ENCODE assay signal across 8 cellular contexts in the genomic region with DNA sequence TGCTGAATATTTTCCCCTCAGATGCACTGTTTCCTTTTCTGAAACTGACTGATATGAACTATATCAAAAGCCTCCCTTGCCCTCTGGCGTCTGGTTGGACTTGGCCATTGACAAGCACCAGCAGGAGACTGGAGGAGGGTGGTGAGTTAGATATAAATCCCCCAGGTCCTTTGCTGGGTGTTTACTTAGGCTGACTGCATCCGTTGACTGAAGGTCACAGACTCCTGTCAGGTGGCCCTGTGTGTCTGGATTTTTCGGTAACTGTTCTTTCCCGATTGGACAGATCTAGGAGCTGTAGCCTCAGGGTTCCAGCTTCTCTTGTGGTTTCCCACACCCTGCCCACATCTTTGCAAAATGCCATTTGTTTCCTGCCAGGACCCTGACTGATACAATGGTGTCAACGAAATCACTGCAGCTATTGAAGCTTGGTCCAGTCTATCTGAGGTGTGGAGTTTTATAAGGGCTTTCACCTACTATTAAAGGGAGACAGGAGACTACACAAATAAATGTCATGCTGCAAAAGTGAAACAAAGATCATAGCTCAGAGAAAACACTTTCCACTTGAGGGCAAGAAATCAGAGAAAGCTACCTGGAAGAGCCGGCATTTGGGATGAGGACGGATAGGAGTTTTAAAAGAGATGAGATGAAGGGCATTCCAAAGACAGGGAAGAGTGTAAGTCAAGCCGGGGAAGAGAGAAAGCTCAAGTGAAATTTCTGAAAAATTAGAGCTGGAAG. TPM values are rescaled to one million over a fixed set of nuclear protein-coding genes. Genes with fewer than 3 reads are reported as not detected.
DNase-seq lines count a peak whose midpoint lies in the region; ATAC-seq and TF ChIP-seq lines count a peak whose summit lies in the region.

No MANE protein-coding gene starts in this region.

- ATAC-seq in HG03521 (IDR thresholded peaks at IDR 0.05; ENCODE audit: unreplicated experiment) = no peak

- H3K36me3 ChIP-seq in ascending aorta (no peaks in the 10 kb centered on the region), liver (ENCODE audit: control insufficient read depth in 4 of 4, insufficient read depth in 3 of 4, low read depth in 1 of 4, low read length in 3 of 4) (no peaks in the 10 kb centered on the region), vagina (no peaks in the 10 kb centered on the region)

- H3K9ac ChIP-seq in liver (ENCODE audit: low read depth in 1 of 2, low read length in 2 of 2) = peak overlapping the region; percentile 18 to 64

- TF ChIP-seq RAD21 in liver (IDR thresholded peaks at IDR 0.05) = peak; percentile 58 to 63

- H3K4me1 ChIP-seq in ascending aorta (peaks cover 4 to 6% of the 10 kb centered on the region in 2 donors), liver (ENCODE audit: control insufficient read depth in 4 of 4, insufficient read depth in 4 of 4, low read length in 3 of 4) (peaks cover 1 to 35% (median 25%) of the 10 kb centered on the region in 4 donors), vagina (peaks cover 24% of the 10 kb centered on the region)

- 11% methylated on average over 8 of the region's 8 CpGs for WGBS in liver

- TF ChIP-seq CTCF in NB4 (IDR thresholded peaks at IDR 0.05; ENCODE audit: low read depth, low read length) = no peak
- TF ChIP-seq CTCF in ascending aorta (IDR thresholded peaks at IDR 0.05) = no peak
- peak; percentile 6 for TF ChIP-seq CTCF in liver (IDR thresholded peaks at IDR 0.05; ENCODE audit: low read depth, low read length, missing input control)
- no peak for TF ChIP-seq CTCF in vagina (IDR thresholded peaks at IDR 0.05)

- H3K27ac ChIP-seq in ascending aorta (peak overlapping the region; percentile 79 to 89), liver (ENCODE audit: low read depth in 1 of 2, low read length in 2 of 2) (peak overlapping the region; percentile 66 to 79), vagina (peak overlapping the region; percentile 88)

- intact Hi-C loops in ascending aorta (cut with DNase I) (loop anchor here (5.0 kb wide), 1 partner anchor 1279 kb away; no protein-coding TSS in a partner anchor), vagina (cut with DNase I) (no loop called here)

- no peaks in the 10 kb centered on the region for H3K9me3 ChIP-seq in ascending aorta
- no peaks in the 10 kb centered on the region for H3K9me3 ChIP-seq in liver (ENCODE audit: control insufficient read depth in 4 of 4, low read length in 3 of 4)
- no peaks in the 10 kb centered on the region for H3K9me3 ChIP-seq in vagina

- no peak for TF ChIP-seq POLR2A in NB4 (IDR thresholded peaks at IDR 0.05; ENCODE audit: extremely low read depth, insufficient read length)
- TF ChIP-seq POLR2A in vagina (IDR thresholded peaks at IDR 0.05) = no peak

- no peaks in the 10 kb centered on the region for H3K27me3 ChIP-seq in ascending aorta
- no peaks in the 10 kb centered on the region for H3K27me3 ChIP-seq in liver (ENCODE audit: control insufficient read depth in 4 of 4, insufficient read depth in 4 of 4, low read length in 3 of 4)
- no peaks in the 10 kb centered on the region for H3K27me3 ChIP-seq in vagina

- H3K4me3 ChIP-seq in NB4 (ENCODE audit: low read depth, low read length) (no peak overlapping the region), ascending aorta (peak overlapping the region; percentile 96 to 99), liver (ENCODE audit: low read depth in 1 of 3, low read length in 3 of 3) (peak overlapping the region; percentile 76 to 98 (median 80)), vagina (peak overlapping the region; percentile 84 to 99)

- peak; percentile 48 for DNase-seq in ELR (ENCODE audit: low read depth)
- peak; percentile 12 for DNase-seq in NB4 (ENCODE audit: low read depth)
- DNase-seq in ascending aorta (ENCODE audit: low spot score in 2 of 2) = no peak
- DNase-seq in vagina (ENCODE audit: extremely low spot score in 2 of 2) = no peak
- DNase-seq in activated CD8-positive, alpha-beta memory T cell treated with anti-CD3 and anti-CD28 coated beads, Interleukin-2, amount 50 U/mL, for 4 hours = no peak
- DNase-seq in SKM-1 (lab: John Stamatoyannopoulos, UW; ENCODE audit: unreplicated experiment) = no peak

TF ChIP-seq in liver, 16 proteins besides CTCF, POLR2A, EP300 and RAD21:
- TF ChIP-seq RXRA (IDR thresholded peaks at IDR 0.05) (peak; percentile 30 to 44), JUND (IDR thresholded peaks at IDR 0.05) (peak; percentile 20 to 35), HNF4A (conservative IDR thresholded peaks at IDR 0.05) (peak; percentile 41 to 44), YY1 (IDR thresholded peaks at IDR 0.05) (peak; percentile 48), SP1 (IDR thresholded peaks at IDR 0.05) (peak; percentile 46), FOXA1 (IDR thresholded peaks at IDR 0.05) (peak; percentile 71), NR2F2 (IDR thresholded peaks at IDR 0.05) (no peak), FOXA2 (IDR thresholded peaks at IDR 0.05) (peak; percentile 92), HNF4G (IDR thresholded peaks at IDR 0.05) (peak; percentile 7), TAF1 (conservative IDR thresholded peaks at IDR 0.05) (no peak)
- TF ChIP-seq, protein P1, sequence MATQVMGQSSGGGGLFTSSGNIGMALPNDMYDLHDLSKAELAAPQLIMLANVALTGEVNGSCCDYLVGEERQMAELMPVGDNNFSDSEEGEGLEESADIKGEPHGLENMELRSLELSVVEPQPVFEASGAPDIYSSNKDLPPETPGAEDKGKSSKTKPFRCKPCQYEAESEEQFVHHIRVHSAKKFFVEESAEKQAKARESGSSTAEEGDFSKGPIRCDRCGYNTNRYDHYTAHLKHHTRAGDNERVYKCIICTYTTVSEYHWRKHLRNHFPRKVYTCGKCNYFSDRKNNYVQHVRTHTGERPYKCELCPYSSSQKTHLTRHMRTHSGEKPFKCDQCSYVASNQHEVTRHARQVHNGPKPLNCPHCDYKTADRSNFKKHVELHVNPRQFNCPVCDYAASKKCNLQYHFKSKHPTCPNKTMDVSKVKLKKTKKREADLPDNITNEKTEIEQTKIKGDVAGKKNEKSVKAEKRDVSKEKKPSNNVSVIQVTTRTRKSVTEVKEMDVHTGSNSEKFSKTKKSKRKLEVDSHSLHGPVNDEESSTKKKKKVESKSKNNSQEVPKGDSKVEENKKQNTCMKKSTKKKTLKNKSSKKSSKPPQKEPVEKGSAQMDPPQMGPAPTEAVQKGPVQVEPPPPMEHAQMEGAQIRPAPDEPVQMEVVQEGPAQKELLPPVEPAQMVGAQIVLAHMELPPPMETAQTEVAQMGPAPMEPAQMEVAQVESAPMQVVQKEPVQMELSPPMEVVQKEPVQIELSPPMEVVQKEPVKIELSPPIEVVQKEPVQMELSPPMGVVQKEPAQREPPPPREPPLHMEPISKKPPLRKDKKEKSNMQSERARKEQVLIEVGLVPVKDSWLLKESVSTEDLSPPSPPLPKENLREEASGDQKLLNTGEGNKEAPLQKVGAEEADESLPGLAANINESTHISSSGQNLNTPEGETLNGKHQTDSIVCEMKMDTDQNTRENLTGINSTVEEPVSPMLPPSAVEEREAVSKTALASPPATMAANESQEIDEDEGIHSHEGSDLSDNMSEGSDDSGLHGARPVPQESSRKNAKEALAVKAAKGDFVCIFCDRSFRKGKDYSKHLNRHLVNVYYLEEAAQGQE (IDR thresholded peaks at IDR 0.05) = peak; percentile 17
- TF ChIP-seq, protein P2, sequence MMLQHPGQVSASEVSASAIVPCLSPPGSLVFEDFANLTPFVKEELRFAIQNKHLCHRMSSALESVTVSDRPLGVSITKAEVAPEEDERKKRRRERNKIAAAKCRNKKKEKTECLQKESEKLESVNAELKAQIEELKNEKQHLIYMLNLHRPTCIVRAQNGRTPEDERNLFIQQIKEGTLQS (IDR thresholded peaks at IDR 0.05) = no peak

RNA-seq across cellular contexts. Expression of a gene that starts 1.5 kb away (rescaled TPM):
- 14.9 TPM for total RNA-seq in ascending aorta
- 10 to 100 TPM; 10.0 to 28.8 TPM for total RNA-seq in liver
- polyA plus RNA-seq in liver = 1 to 10 TPM; 3.0 to 4.9 TPM
- 18.4 TPM for total RNA-seq in vagina

Comparison
In these comparisons a context has a peak if more than half of its experiments do, and no peak if none do; other contexts are left out.
1. DNase-seq: peak in ELR (single experiment) and NB4 (single experiment); none in ascending aorta (0 of 2), vagina (0 of 2), activated CD8-positive, alpha-beta memory T cell treated with anti-CD3 and anti-CD28 coated beads, Interleukin-2, amount 50 U/mL, for 4 hours (single experiment) and SKM-1 (single experiment).
2. Peak in every context shown above with its lines, with median percentiles within 50 percentile points of each other: H3K27ac ChIP-seq.